In genomic region chr21:34201001-34201400, GRCh38 we compare ENCODE assay signal across 9 cellular contexts.
DNase-seq lines count a peak whose midpoint lies in the region; ATAC-seq and TF ChIP-seq lines count a peak whose summit lies in the region.
"Had no signal": no experiment of that assay in that cellular context is flagged by ENCODE, and none has a peak within 500 bp of the region (broad histone marks: within the 10 kb centered on the region; RNA-seq: fewer than 3 reads in every experiment).

No MANE protein-coding gene starts in this region.

- peak; percentile 44 to 70 for DNase-seq in HL-60 (ENCODE audit: low read depth in 1 of 2, low spot score in 1 of 2)
- no peak for DNase-seq in T-helper 17 cell
- no peak for DNase-seq in spleen
- DNase-seq in NCI-H1694 (lab: John Stamatoyannopoulos, UW), result no peak
- no peak for DNase-seq in GDM1 (lab: John Stamatoyannopoulos, UW)
- DNase-seq: hippocampal formation had no signal

- H3K9ac ChIP-seq in iPS-15b (ENCODE audit: low read depth, low read length), result no peak overlapping the region

- peak overlapping the region; percentile 43 for H3K27ac Mint-ChIP-seq in T-helper 17 cell

- H3K27ac ChIP-seq in HL-60 (replicated peaks), result peak overlapping the region; percentile 87
- peak overlapping the region in 7 of 8 donors; percentile 71 to 94 (median 81) for H3K27ac ChIP-seq in spleen

- H3K9me3 ChIP-seq in T-helper 17 cell (ENCODE audit: control insufficient read depth, low read length, poor library complexity, severe bottlenecking) (peaks cover 2% of the 10 kb centered on the region), iPS-15b (ENCODE audit: control insufficient read depth, insufficient read depth, low read length) (no peaks in the 10 kb centered on the region), spleen (no peaks in the 10 kb centered on the region)
- H3K9me3 ChIP-seq: HAP-1 had no signal

- H3K36me3 Mint-ChIP-seq in T-helper 17 cell (ENCODE audit: low read depth), result peaks cover 2% of the 10 kb centered on the region

- no peak overlapping the region for H3K4me3 ChIP-seq in HL-60 (replicated peaks; ENCODE audit: insufficient read depth, low read length)
- H3K4me3 ChIP-seq in iPS-15b (ENCODE audit: low read depth, low read length), result peak overlapping the region; percentile 72
- peak overlapping the region in 3 of 8 donors; percentile 43 to 69 (median 44) for H3K4me3 ChIP-seq in spleen
- H3K4me3 ChIP-seq: HAP-1 had no signal

- peak overlapping the region; percentile 81 for H3K4me3 Mint-ChIP-seq in T-helper 17 cell

- intact Hi-C loops in spleen (cut with DNase I; ENCODE audit: low total_unique reads), result no loop called here

- 44 to 64% (median 53%) methylated on average over 3 of the region's 3 CpGs for WGBS in spleen, 5 donors

- peaks cover 23% of the 10 kb centered on the region for H3K4me1 Mint-ChIP-seq in T-helper 17 cell

- H3K27me3 ChIP-seq in HL-60 (ENCODE audit: insufficient read depth, poor library complexity, severe bottlenecking) (no peaks in the 10 kb centered on the region), iPS-15b (ENCODE audit: control insufficient read depth, insufficient read depth, low read length) (peaks cover 3% of the 10 kb centered on the region), spleen (replicated peaks in 1 of 7) (peaks cover 0 to 11% (median 0%) of the 10 kb centered on the region in 7 donors)

- no peak for TF ChIP-seq POLR2A in spleen (IDR thresholded peaks at IDR 0.05)

- H3K4me1 ChIP-seq in iPS-15b (ENCODE audit: control insufficient read depth, insufficient read depth, low read length) (peaks cover 20% of the 10 kb centered on the region), spleen (peaks cover 10 to 84% (median 47%) of the 10 kb centered on the region in 6 donors)

- peaks cover 6% of the 10 kb centered on the region for H3K27me3 Mint-ChIP-seq in T-helper 17 cell

- ATAC-seq in T-helper 17 cell, result no peak
- ATAC-seq in GM21529 (IDR thresholded peaks at IDR 0.05; ENCODE audit: unreplicated experiment), result no peak

- no peaks in the 10 kb centered on the region for H3K36me3 ChIP-seq in iPS-15b (ENCODE audit: control insufficient read depth, insufficient read depth, low read length)
- H3K36me3 ChIP-seq in spleen, result no peaks in the 10 kb centered on the region
- H3K36me3 ChIP-seq: HAP-1 had no signal

- no peak for TF ChIP-seq CTCF in HL-60 (IDR thresholded peaks at IDR 0.05; ENCODE audit: insufficient read depth, low read length)
- no peak for TF ChIP-seq CTCF in spleen (IDR thresholded peaks at IDR 0.05 in 8 of 11, conservative IDR thresholded peaks at IDR 0.05 in 3 of 11)

Comparison
In these comparisons a context has a peak if more than half of its experiments do, and no peak if none do; other contexts are left out.
1. DNase-seq: peak in HL-60 (2 of 2); none in T-helper 17 cell (0 of 3), spleen (single experiment), NCI-H1694 (single experiment) and GDM1 (single experiment).